Comparison of ENCODE assay signal across 21 cellular contexts in the genomic region with DNA sequence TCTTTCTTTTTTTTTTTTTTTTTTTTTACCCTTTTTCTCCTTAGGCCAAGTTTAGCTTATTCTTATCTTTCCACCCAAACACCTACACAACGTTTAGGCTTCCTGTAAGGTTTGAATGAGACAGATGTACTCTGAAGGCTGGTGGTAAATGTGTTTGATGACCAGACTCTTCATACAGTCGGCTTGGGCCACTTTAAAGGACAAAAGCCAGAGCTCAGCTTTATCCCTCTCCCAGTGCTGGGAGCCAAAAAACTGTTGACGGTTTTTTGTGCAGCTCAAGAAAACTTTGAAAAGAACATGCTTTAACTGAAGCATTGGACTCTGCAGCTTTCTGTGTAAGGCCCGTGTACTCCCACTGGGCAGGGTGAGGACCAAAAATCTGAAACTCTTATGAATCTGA. TPM values are rescaled to one million over a fixed set of nuclear protein-coding genes. Genes with fewer than 3 reads are reported as not detected.
"Had no signal": no experiment of that assay in that cellular context is flagged by ENCODE, and none has a peak within 500 bp of the region (broad histone marks: within the 10 kb centered on the region; RNA-seq: fewer than 3 reads in every experiment).

No MANE protein-coding gene starts in this region.

- DNase-seq: effector CD4-positive, alpha-beta T cell; endodermal cell; gastrocnemius medialis; heart right ventricle; hypothalamus; kidney glomerular epithelial cell; mammary epithelial cell; mucosa of descending colon; naive thymus-derived CD8-positive, alpha-beta T cell; psoas muscle; retina; sigmoid colon; stimulated activated CD4-positive, alpha-beta T cell treated with anti-CD3 and anti-CD28 coated beads, Interleukin-2, amount 100 ng/mL, for 24 hours; stimulated activated CD4-positive, alpha-beta T cell treated with anti-CD3 and anti-CD28 coated beads, Interleukin-4, amount 100 ng/mL, for 4 hours; stimulated activated naive CD4-positive, alpha-beta T cell; thyroid gland had no signal

- ATAC-seq: gastrocnemius medialis; mucosa of descending colon; naive thymus-derived CD8-positive, alpha-beta T cell; psoas muscle had no signal

- H3K4me3 ChIP-seq: coronary artery, gastrocnemius medialis, heart right ventricle, mucosa of descending colon, psoas muscle, sigmoid colon, skin epidermis, thyroid gland had no signal

- H3K27me3 Mint-ChIP-seq: naive thymus-derived CD8-positive, alpha-beta T cell; type B pancreatic cell had no signal

- H3K9me3 Mint-ChIP-seq: endodermal cell; naive thymus-derived CD8-positive, alpha-beta T cell; type B pancreatic cell had no signal

- H3K4me1 ChIP-seq: gastrocnemius medialis, psoas muscle, sigmoid colon had no signal

- H3K27ac ChIP-seq: coronary artery, gastrocnemius medialis, heart right ventricle, neutrophil, psoas muscle, sigmoid colon, skin epidermis, thyroid gland had no signal

- H3K4me3 Mint-ChIP-seq: endodermal cell; naive thymus-derived CD8-positive, alpha-beta T cell; type B pancreatic cell had no signal

- H3K27me3 ChIP-seq: gastrocnemius medialis, heart right ventricle, neutrophil, sigmoid colon, thyroid gland had no signal

- H3K9me3 ChIP-seq: gastrocnemius medialis, heart right ventricle, mucosa of descending colon, neutrophil, psoas muscle, sigmoid colon, thyroid gland had no signal

- H3K27ac Mint-ChIP-seq: endodermal cell, type B pancreatic cell had no signal

RNA-seq across cellular contexts. Expression of a gene that starts 15.4 kb away (rescaled TPM):
- total RNA-seq: osteoblast had no signal
